In the genomic region with DNA sequence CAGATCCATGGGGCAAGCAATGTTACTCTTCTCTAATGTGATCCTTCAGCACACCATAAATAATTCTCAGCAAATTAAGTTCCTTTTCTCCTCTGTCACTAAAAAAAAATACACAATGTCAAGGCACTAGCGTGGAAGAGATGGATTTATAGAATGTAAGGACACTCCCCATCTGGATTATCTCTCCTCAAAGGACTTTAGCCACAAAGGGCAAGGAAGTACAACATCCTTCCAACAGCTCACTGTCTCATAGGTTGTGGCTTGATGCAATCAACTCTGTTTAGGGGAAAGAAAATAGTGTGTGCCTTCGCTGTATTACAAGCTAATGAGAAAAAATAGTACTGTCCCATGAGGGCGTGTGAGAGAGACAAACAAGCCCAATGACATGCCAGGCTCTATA, we compare ENCODE assay signal across 24 cellular contexts.
DNase-seq lines count a peak whose midpoint lies in the region; ATAC-seq, FAIRE-seq and TF ChIP-seq lines count a peak whose summit lies in the region.
"Had no signal": no experiment of that assay in that cellular context is flagged by ENCODE, and none has a peak within 500 bp of the region (broad histone marks: within the 10 kb centered on the region; RNA-seq: fewer than 3 reads in every experiment).

No MANE protein-coding gene starts in this region.

- DNase-seq in T-helper 1 cell (no peak), hepatocyte (ENCODE audit: low spot score) (no peak), memory B cell (ENCODE audit: low spot score in 2 of 2) (no peak), GM19238 (ENCODE audit: insufficient read length, low spot score) (no peak), WTC11 (ENCODE audit: low spot score) (no peak), T-cell (no peak), urothelium cell line (ENCODE audit: low spot score) (no peak)
- DNase-seq: Caco-2; CD4-positive, CD25-positive, alpha-beta regulatory T cell; CD8-positive, alpha-beta T cell; DMS153; DND-41; H9 had no signal

- peak overlapping the region; percentile 6 for H3K27ac Mint-ChIP-seq in T-helper 1 cell treated with Interleukin-12 subunit alpha and Interleukin-12 subunit beta and Interleukin-4 antibody, amounts not matched to agents 30 μg/mL and 1 μg/mL, for 36 hours
- H3K27ac Mint-ChIP-seq in memory B cell, result peak overlapping the region; percentile 12
- no peak overlapping the region for H3K27ac Mint-ChIP-seq in WTC11
- no peak overlapping the region for H3K27ac Mint-ChIP-seq in T-cell
- H3K27ac Mint-ChIP-seq: B cell; CD4-positive, CD25-positive, alpha-beta regulatory T cell; CD8-positive, alpha-beta T cell; GM23338; H9 had no signal

- POLR2A ChIA-PET in WTC11 (lab: Charles Lee), result no interaction called here
- POLR2A ChIA-PET in T-cell (lab: Charles Lee), result no interaction called here

- no peak overlapping the region for H2AFZ ChIP-seq in hepatocyte
- H2AFZ ChIP-seq: GM23338 had no signal

- no peak overlapping the region for H3K4me3 ChIP-seq in hepatocyte
- H3K4me3 ChIP-seq: BLaER1, GM23338 had no signal

- no peak for TF ChIP-seq CTCF in hepatocyte (IDR thresholded peaks at IDR 0.05; ENCODE audit: poor library complexity)
- no peak for TF ChIP-seq CTCF in WTC11 (IDR thresholded peaks at IDR 0.05)

- CTCF ChIA-PET in WTC11 (lab: Charles Lee), result interaction anchor here (1.3 kb wide), 1 partner anchor 9 kb away, joined by 7 read pairs; no protein-coding TSS in a partner anchor
- CTCF ChIA-PET in T-cell (lab: Charles Lee), result no interaction called here

- no peak overlapping the region for H3K4me3 Mint-ChIP-seq in T-helper 1 cell treated with Interleukin-12 subunit alpha and Interleukin-12 subunit beta and Interleukin-4 antibody, amounts not matched to agents 30 μg/mL and 1 μg/mL, for 36 hours
- H3K4me3 Mint-ChIP-seq in memory B cell, result no peak overlapping the region
- H3K4me3 Mint-ChIP-seq in WTC11, result no peak overlapping the region
- no peak overlapping the region for H3K4me3 Mint-ChIP-seq in T-cell
- H3K4me3 Mint-ChIP-seq: B cell; CD4-positive, CD25-positive, alpha-beta regulatory T cell; CD8-positive, alpha-beta T cell; GM23338; H9 had no signal

- peaks cover 2% of the 10 kb centered on the region for H3K4me1 Mint-ChIP-seq in T-helper 1 cell treated with Interleukin-12 subunit alpha and Interleukin-12 subunit beta and Interleukin-4 antibody, amounts not matched to agents 30 μg/mL and 1 μg/mL, for 36 hours (ENCODE audit: low read depth)
- H3K4me1 Mint-ChIP-seq in memory B cell (peaks cover 4% of the 10 kb centered on the region), WTC11 (no peaks in the 10 kb centered on the region), T-cell (no peaks in the 10 kb centered on the region)
- H3K4me1 Mint-ChIP-seq: B cell, GM23338, H9 had no signal

- H3K9me3 Mint-ChIP-seq in T-helper 1 cell treated with Interleukin-12 subunit alpha and Interleukin-12 subunit beta and Interleukin-4 antibody, amounts not matched to agents 30 μg/mL and 1 μg/mL, for 36 hours, result peaks cover 7% of the 10 kb centered on the region
- H3K9me3 Mint-ChIP-seq in memory B cell (peaks cover 7% of the 10 kb centered on the region), WTC11 (peaks cover 10% of the 10 kb centered on the region), T-cell (peaks cover 0 to 7% (median 0%) of the 10 kb centered on the region in 3 donors)
- H3K9me3 Mint-ChIP-seq: CD8-positive, alpha-beta T cell had no signal

- H3K27me3 Mint-ChIP-seq in T-helper 1 cell treated with Interleukin-12 subunit alpha and Interleukin-12 subunit beta and Interleukin-4 antibody, amounts not matched to agents 30 μg/mL and 1 μg/mL, for 36 hours (ENCODE audit: low read depth), result no peaks in the 10 kb centered on the region
- H3K27me3 Mint-ChIP-seq in memory B cell (no peaks in the 10 kb centered on the region), WTC11 (ENCODE audit: low read depth) (no peaks in the 10 kb centered on the region), T-cell (no peaks in the 10 kb centered on the region)
- H3K27me3 Mint-ChIP-seq: B cell; CD4-positive, CD25-positive, alpha-beta regulatory T cell had no signal

- H3K27ac ChIP-seq in hepatocyte, result peak overlapping the region; percentile 0
- H3K27ac ChIP-seq: 22Rv1, BLaER1, C4-2B had no signal

- no peaks in the 10 kb centered on the region for H3K79me2 ChIP-seq in hepatocyte

- WGBS in hepatocyte (ENCODE audit: low lambda C conversion rate, missing lambda C conversion rate), result 72% methylated on average over 3 of the region's 3 CpGs

- no peaks in the 10 kb centered on the region for H3K27me3 ChIP-seq in hepatocyte
- H3K27me3 ChIP-seq: BLaER1 had no signal

- H3K4me1 ChIP-seq in hepatocyte (ENCODE audit: insufficient read depth), result peaks cover 6% of the 10 kb centered on the region
- H3K4me1 ChIP-seq: BLaER1, Caco-2 had no signal

- H3K36me3 Mint-ChIP-seq in T-helper 1 cell treated with Interleukin-12 subunit alpha and Interleukin-12 subunit beta and Interleukin-4 antibody, amounts not matched to agents 30 μg/mL and 1 μg/mL, for 36 hours (ENCODE audit: low read depth), result peaks cover 16% of the 10 kb centered on the region
- H3K36me3 Mint-ChIP-seq in memory B cell (peaks cover 27% of the 10 kb centered on the region), WTC11 (peaks cover 20% of the 10 kb centered on the region), T-cell (peaks cover 58% of the 10 kb centered on the region)

- no peaks in the 10 kb centered on the region for H3K36me3 ChIP-seq in hepatocyte (replicated peaks; ENCODE audit: insufficient read depth, low read depth)

- ATAC-seq in memory B cell (ENCODE audit: low read depth), result no peak
- ATAC-seq in WTC11, result no peak
- ATAC-seq in T-cell (replicated peaks in 1 of 4), result no peak
- ATAC-seq: CD8-positive, alpha-beta T cell; GM23338; HCT116 had no signal

- peaks cover 9% of the 10 kb centered on the region for H3K9me3 ChIP-seq in hepatocyte (ENCODE audit: low read depth)
- H3K9me3 ChIP-seq: Caco-2 had no signal

- no peaks in the 10 kb centered on the region for H3K9me2 ChIP-seq in hepatocyte (replicated peaks; ENCODE audit: insufficient read depth)

- no peaks in the 10 kb centered on the region for H4K20me1 ChIP-seq in hepatocyte (ENCODE audit: insufficient read depth, poor library complexity, severe bottlenecking)
- H4K20me1 ChIP-seq: BLaER1 had no signal

- FAIRE-seq in urothelium cell line (lab: Jason Lieb, UNC), result no peak
- FAIRE-seq: A204.1, G401.6, GM12892, GM19239 had no signal

- no peak overlapping the region for H3K4me2 ChIP-seq in hepatocyte
- H3K4me2 ChIP-seq: BLaER1, GM23338 had no signal

TF ChIP-seq in WTC11, 78 proteins besides CTCF, POLR2A, EP300 and RAD21:
- TF ChIP-seq, protein P1, sequence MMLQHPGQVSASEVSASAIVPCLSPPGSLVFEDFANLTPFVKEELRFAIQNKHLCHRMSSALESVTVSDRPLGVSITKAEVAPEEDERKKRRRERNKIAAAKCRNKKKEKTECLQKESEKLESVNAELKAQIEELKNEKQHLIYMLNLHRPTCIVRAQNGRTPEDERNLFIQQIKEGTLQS (CRISPR knock-in tag; conservative IDR thresholded peaks at IDR 0.05), result no peak
- TF ChIP-seq CBFB (CRISPR knock-in tag; IDR thresholded peaks at IDR 0.05; ENCODE audit: low read depth) (no peak), NFYB (CRISPR knock-in tag; conservative IDR thresholded peaks at IDR 0.05; ENCODE audit: low read depth) (no peak), OVOL2 (CRISPR knock-in tag; IDR thresholded peaks at IDR 0.05; ENCODE audit: borderline replicate concordance) (no peak), ETV6 (CRISPR knock-in tag; IDR thresholded peaks at IDR 0.05) (no peak), ZNF671 (CRISPR knock-in tag; IDR thresholded peaks at IDR 0.05) (no peak), GRHL2 (CRISPR knock-in tag; IDR thresholded peaks at IDR 0.05; ENCODE audit: insufficient replicate concordance, severe bottlenecking) (no peak), MYBL2 (CRISPR knock-in tag; IDR thresholded peaks at IDR 0.05) (no peak), HMGA2 (CRISPR knock-in tag; IDR thresholded peaks at IDR 0.05) (no peak), CREM (CRISPR knock-in tag; IDR thresholded peaks at IDR 0.05) (no peak)
- TF ChIP-seq, protein P2, sequence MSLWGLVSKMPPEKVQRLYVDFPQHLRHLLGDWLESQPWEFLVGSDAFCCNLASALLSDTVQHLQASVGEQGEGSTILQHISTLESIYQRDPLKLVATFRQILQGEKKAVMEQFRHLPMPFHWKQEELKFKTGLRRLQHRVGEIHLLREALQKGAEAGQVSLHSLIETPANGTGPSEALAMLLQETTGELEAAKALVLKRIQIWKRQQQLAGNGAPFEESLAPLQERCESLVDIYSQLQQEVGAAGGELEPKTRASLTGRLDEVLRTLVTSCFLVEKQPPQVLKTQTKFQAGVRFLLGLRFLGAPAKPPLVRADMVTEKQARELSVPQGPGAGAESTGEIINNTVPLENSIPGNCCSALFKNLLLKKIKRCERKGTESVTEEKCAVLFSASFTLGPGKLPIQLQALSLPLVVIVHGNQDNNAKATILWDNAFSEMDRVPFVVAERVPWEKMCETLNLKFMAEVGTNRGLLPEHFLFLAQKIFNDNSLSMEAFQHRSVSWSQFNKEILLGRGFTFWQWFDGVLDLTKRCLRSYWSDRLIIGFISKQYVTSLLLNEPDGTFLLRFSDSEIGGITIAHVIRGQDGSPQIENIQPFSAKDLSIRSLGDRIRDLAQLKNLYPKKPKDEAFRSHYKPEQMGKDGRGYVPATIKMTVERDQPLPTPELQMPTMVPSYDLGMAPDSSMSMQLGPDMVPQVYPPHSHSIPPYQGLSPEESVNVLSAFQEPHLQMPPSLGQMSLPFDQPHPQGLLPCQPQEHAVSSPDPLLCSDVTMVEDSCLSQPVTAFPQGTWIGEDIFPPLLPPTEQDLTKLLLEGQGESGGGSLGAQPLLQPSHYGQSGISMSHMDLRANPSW (CRISPR knock-in tag; conservative IDR thresholded peaks at IDR 0.05; ENCODE audit: low read depth), result no peak
- TF ChIP-seq, protein P3, sequence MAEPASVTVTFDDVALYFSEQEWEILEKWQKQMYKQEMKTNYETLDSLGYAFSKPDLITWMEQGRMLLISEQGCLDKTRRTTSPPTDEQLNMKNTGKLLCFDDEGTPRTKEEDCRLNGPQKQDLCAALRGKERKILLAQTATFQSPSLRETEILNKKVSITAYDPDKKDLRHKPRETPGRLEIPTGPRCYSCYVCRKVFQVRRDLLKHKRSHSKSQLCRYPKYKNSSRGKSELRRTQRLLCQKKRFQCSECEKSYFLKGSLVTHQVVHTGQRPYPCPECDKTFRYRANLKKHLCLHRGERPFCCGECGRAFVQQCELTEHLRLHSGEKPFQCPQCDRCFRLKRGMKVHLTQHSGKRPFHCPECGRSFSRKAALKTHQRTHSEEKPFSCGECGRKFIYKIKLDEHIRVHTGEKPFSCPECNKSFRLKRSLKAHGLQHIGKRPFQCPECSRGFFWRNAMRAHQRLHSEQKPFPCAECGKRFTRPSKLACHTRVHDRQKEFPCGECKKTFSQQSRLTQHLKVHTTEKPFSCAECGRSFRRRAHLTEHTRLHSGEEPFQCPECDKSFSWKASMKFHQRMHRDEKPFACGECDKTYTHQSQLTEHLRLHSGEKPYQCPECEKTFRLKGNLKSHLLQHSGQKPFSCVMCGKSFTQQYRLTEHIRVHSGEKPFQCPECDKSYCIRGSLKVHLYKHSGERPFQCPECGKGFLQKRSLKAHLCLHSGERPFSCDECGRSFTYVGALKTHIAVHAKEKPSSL (CRISPR knock-in tag; conservative IDR thresholded peaks at IDR 0.05), result no peak

Comparison
In these comparisons a context has a peak if more than half of its experiments do, and no peak if none do; other contexts are left out.
1. H3K27ac Mint-ChIP-seq: peak in T-helper 1 cell treated with Interleukin-12 subunit alpha and Interleukin-12 subunit beta and Interleukin-4 antibody, amounts not matched to agents 30 μg/mL and 1 μg/mL, for 36 hours (single experiment) and memory B cell (single experiment); none in WTC11 (single experiment) and T-cell (0 of 2).